Comparison of ENCODE assay signal across 12 cellular contexts in genomic region chr1:225603538-225604354, GRCh38. TPM values are rescaled to one million over a fixed set of nuclear protein-coding genes. Genes with fewer than 3 reads are reported as not detected.
DNase-seq lines count a peak whose midpoint lies in the region; ATAC-seq, FAIRE-seq and TF ChIP-seq lines count a peak whose summit lies in the region.
"Had no signal": no experiment of that assay in that cellular context is flagged by ENCODE, and none has a peak within 500 bp of the region (broad histone marks: within the 10 kb centered on the region; RNA-seq: fewer than 3 reads in every experiment).

No MANE protein-coding gene starts in this region.

- FAIRE-seq in endothelial cell of umbilical vein (lab: Jason Lieb, UNC), result no peak

- H3K4me3 ChIP-seq in endothelial cell of umbilical vein (replicated peaks in 1 of 3; ENCODE audit: insufficient read depth in 1 of 3, low read depth in 1 of 3, low read length in 3 of 3) (no peak overlapping the region), muscle layer of duodenum (ENCODE audit: low read depth in 1 of 2, low read length in 2 of 2) (no peak overlapping the region), Peyer's patch (no peak overlapping the region)

- H3K9me1 ChIP-seq in endothelial cell of umbilical vein (replicated peaks; ENCODE audit: control insufficient read depth, extremely low read depth, insufficient read depth, low read length), result no peaks in the 10 kb centered on the region

- no peaks in the 10 kb centered on the region for H4K20me1 ChIP-seq in endothelial cell of umbilical vein (replicated peaks; ENCODE audit: control insufficient read depth, extremely low read depth, insufficient read depth, low read length)

- H3K9me3 ChIP-seq in endothelial cell of umbilical vein (replicated peaks; ENCODE audit: control insufficient read depth, insufficient read depth, low read length) (no peaks in the 10 kb centered on the region), muscle layer of duodenum (ENCODE audit: control insufficient read depth in 1 of 2, low read length in 2 of 2) (no peaks in the 10 kb centered on the region), Peyer's patch (no peaks in the 10 kb centered on the region)

- H3K4me1 ChIP-seq in endothelial cell of umbilical vein (ENCODE audit: control insufficient read depth, extremely low read depth, insufficient read depth, low read length) (peaks cover 27% of the 10 kb centered on the region), muscle layer of duodenum (ENCODE audit: control insufficient read depth in 1 of 2, insufficient read depth in 2 of 2, low read length in 2 of 2) (peaks cover 6 to 24% of the 10 kb centered on the region in 2 donors), Peyer's patch (peaks cover 0 to 24% (median 0%) of the 10 kb centered on the region in 4 donors)

- H3K27me3 ChIP-seq in endothelial cell of umbilical vein (ENCODE audit: control insufficient read depth in 2 of 2, insufficient read depth in 2 of 2, low read length in 2 of 2) (no peaks in the 10 kb centered on the region), muscle layer of duodenum (ENCODE audit: low read depth, low read length) (no peaks in the 10 kb centered on the region), Peyer's patch (no peaks in the 10 kb centered on the region)

- dilution Hi-C loops in endothelial cell of umbilical vein (cut with MboI; ENCODE audit: extremely low pct_ligation_motif_present, low sequenced_read_pairs), result no loop called here

- BruUV-seq in endothelial cell of umbilical vein (replicated peaks; lab: Mats Ljungman, UMichigan), result no TSS peak

- peak overlapping the region; percentile 29 for H3K9ac ChIP-seq in endothelial cell of umbilical vein (replicated peaks; ENCODE audit: extremely low read depth, insufficient read depth, low read length)

- peaks cover 54% of the 10 kb centered on the region for H3K79me2 ChIP-seq in endothelial cell of umbilical vein (ENCODE audit: control insufficient read depth, insufficient read depth, low read length)

- CTCF ChIA-PET in endothelial cell of umbilical vein (lab: Charles Lee), result interaction anchor here (0.5 to 2.9 kb wide), 10 partner anchors 21 to 169 kb away, joined by 3 to 17 read pairs (median 3); no protein-coding TSS in a partner anchor

- no peak for TF ChIP-seq CTCF in endothelial cell of umbilical vein (IDR thresholded peaks at IDR 0.05; ENCODE audit: extremely low read depth in 1 of 2, insufficient read depth in 1 of 2, low read depth in 1 of 2, low read length in 2 of 2)
- TF ChIP-seq CTCF in Peyer's patch (IDR thresholded peaks at IDR 0.05), result no peak

- DNase-seq in DMS53 treated with DMSO at 0.1 percent for 48 hours (lab: John Stamatoyannopoulos, UW; ENCODE audit: unreplicated experiment), result peak; percentile 76
- DNase-seq in NCI-H774 (lab: John Stamatoyannopoulos, UW), result peak; percentile 26
- peak; percentile 87 for DNase-seq in endothelial cell of umbilical vein (ENCODE audit: low read depth, low spot score)
- no peak for DNase-seq in AG08396 (ENCODE audit: low spot score)
- no peak for DNase-seq in Peyer's patch
- DNase-seq in NCI-H2081 (lab: John Stamatoyannopoulos, UW), result no peak
- DNase-seq: head of caudate nucleus, NCI-H1417 treated with DMSO at 0.1 percent for 48 hours had no signal

- no peak for ATAC-seq in HG03442 (IDR thresholded peaks at IDR 0.05; ENCODE audit: unreplicated experiment)
- ATAC-seq: activated T-helper 17 cell treated with anti-CD3 and anti-CD28 coated beads, Interleukin-2, amount 50 U/mL, for 72 hours had no signal

- H2AFZ ChIP-seq in endothelial cell of umbilical vein (ENCODE audit: low read depth, low read length), result no peak overlapping the region

- TF ChIP-seq POLR2A in endothelial cell of umbilical vein (IDR thresholded peaks at IDR 0.05; ENCODE audit: low read depth, low read length), result no peak
- no peak for TF ChIP-seq POLR2A in Peyer's patch (IDR thresholded peaks at IDR 0.05)

- POLR2A ChIA-PET in endothelial cell of umbilical vein (lab: Charles Lee), result interaction anchor here (0.5 kb wide), 1 partner anchor 55 kb away, joined by 3 read pairs; no protein-coding TSS in a partner anchor

- intact Hi-C loops in endothelial cell of umbilical vein (cut with micrococcal nuclease), result loop anchor here (1.0 to 2.0 kb wide), 2 partner anchors 51 to 169 kb away; no protein-coding TSS in a partner anchor

- H3K4me2 ChIP-seq in endothelial cell of umbilical vein (ENCODE audit: insufficient read depth, low read length), result peak overlapping the region; percentile 75

- no peaks in the 10 kb centered on the region for H3K36me3 ChIP-seq in endothelial cell of umbilical vein (ENCODE audit: control insufficient read depth in 2 of 2, extremely low read depth in 1 of 2, insufficient read depth in 2 of 2, low read length in 2 of 2)
- no peaks in the 10 kb centered on the region for H3K36me3 ChIP-seq in muscle layer of duodenum (ENCODE audit: control insufficient read depth in 1 of 2, insufficient read depth in 2 of 2, low read length in 2 of 2)
- no peaks in the 10 kb centered on the region for H3K36me3 ChIP-seq in Peyer's patch

- H3K27ac ChIP-seq in endothelial cell of umbilical vein (ENCODE audit: insufficient read depth, low read depth, low read length), result peak overlapping the region; percentile 39
- H3K27ac ChIP-seq in muscle layer of duodenum (ENCODE audit: low read length), result peak overlapping the region; percentile 19
- H3K27ac ChIP-seq in Peyer's patch, result peak overlapping the region in 1 of 4 donors; percentile 10

TF ChIP-seq in endothelial cell of umbilical vein, 7 proteins besides CTCF, POLR2A, EP300 and RAD21:
- TF ChIP-seq MAX (IDR thresholded peaks at IDR 0.05; ENCODE audit: insufficient read depth, insufficient read length), result no peak
- no peak for TF ChIP-seq EZH2 (IDR thresholded peaks at IDR 0.05; ENCODE audit: borderline replicate concordance, low read depth, low read length, severe bottlenecking)
- no peak for TF ChIP-seq GATA2 (IDR thresholded peaks at IDR 0.05; ENCODE audit: insufficient read depth, insufficient read length, low read depth, low read length)
- TF ChIP-seq FOS (IDR thresholded peaks at IDR 0.05; ENCODE audit: borderline replicate concordance, insufficient read depth, low read length), result peak; percentile 76
- no peak for TF ChIP-seq POLR2AphosphoS5 (IDR thresholded peaks at IDR 0.05; ENCODE audit: insufficient read depth, low read depth, low read length)
- peak; percentile 85 for TF ChIP-seq JUN (IDR thresholded peaks at IDR 0.05; ENCODE audit: borderline replicate concordance, insufficient read depth, insufficient read length, low read depth)
- TF ChIP-seq MYC (IDR thresholded peaks at IDR 0.05; ENCODE audit: low read depth, low read length), result no peak

RNA-seq across cellular contexts. Expression of gene ENAH, which starts 49.2 kb away (rescaled TPM):
- 80.3 and 95.6 TPM in 2 replicates for total RNA-seq in endothelial cell of umbilical vein
- 14.8 and 19.9 TPM in 2 replicates for polyA plus RNA-seq in endothelial cell of umbilical vein
- polyA plus RNA-seq in endothelial cell of umbilical vein (2011; cell fraction: cytosol; rRNA removed), result 39.1 and 49.2 TPM in 2 replicates
- polyA plus RNA-seq in endothelial cell of umbilical vein (2011; cell fraction: nucleus; rRNA removed), result 53.5 and 71.8 TPM in 2 replicates
- 45.7 and 69.3 TPM in 2 replicates for polyA plus RNA-seq in endothelial cell of umbilical vein (2012)
- polyA minus RNA-seq in endothelial cell of umbilical vein, result 74.8 and 89.2 TPM in 2 replicates
- 20.8 TPM for polyA minus RNA-seq in endothelial cell of umbilical vein (2011; cell fraction: cytosol; rRNA and poly(A)+ RNA removed)
- 64.3 and 82.0 TPM in 2 replicates for polyA minus RNA-seq in endothelial cell of umbilical vein (2011; cell fraction: nucleus; rRNA and poly(A)+ RNA removed)
- total RNA-seq in Peyer's patch, result 10 to 100 TPM in 3 of 4 donors, 1 to 10 TPM in 1; 7.6 to 51.2 (median 16.5) TPM
- total RNA-seq: T-helper 1 cell treated with Interleukin-12 subunit alpha and Interleukin-12 subunit beta and Interleukin-4 antibody, amounts not matched to agents 30 ng/mL and 1 ng/mL, for 36 hours had no signal

Comparison
In these comparisons a context has a peak if more than half of its experiments do, and no peak if none do; other contexts are left out.
1. DNase-seq: peak in DMS53 treated with DMSO at 0.1 percent for 48 hours (single experiment), NCI-H774 (single experiment) and endothelial cell of umbilical vein (single experiment); none in AG08396 (single experiment), Peyer's patch (0 of 3) and NCI-H2081 (0 of 2).